In the genomic region with DNA sequence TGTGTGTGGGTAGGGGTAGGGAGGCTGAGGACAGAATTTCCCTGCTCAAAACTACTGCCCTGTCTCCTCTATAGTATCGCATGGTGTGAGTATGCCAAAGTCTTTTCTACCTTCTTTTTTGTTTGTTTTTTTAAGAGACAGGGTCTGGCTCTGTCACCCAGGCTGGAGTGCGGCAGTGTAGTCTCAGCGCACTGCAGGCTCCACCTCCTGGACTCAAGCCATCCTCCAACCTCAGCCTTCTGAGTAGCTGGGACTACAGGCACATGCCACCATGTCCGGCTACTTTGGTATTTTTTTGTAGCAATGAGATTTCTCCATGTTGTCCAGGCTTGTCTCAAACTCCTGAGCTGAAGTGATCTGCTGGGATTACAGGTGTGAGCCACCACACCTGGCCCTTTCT, we compare ENCODE assay signal across 13 cellular contexts. TPM values are rescaled to one million over a fixed set of nuclear protein-coding genes. Genes with fewer than 3 reads are reported as not detected.
A peak's percentile ranks its signal among the peaks of the same experiment; 100 is the strongest.
DNase-seq lines count a peak whose midpoint lies in the region; ATAC-seq and TF ChIP-seq lines count a peak whose summit lies in the region.
"Had no signal": no experiment of that assay in that cellular context is flagged by ENCODE, and none has a peak within 500 bp of the region (broad histone marks: within the 10 kb centered on the region; RNA-seq: fewer than 3 reads in every experiment).

No MANE protein-coding gene starts in this region.

- peak overlapping the region; percentile 24 for H3K27ac Mint-ChIP-seq in activated CD8-positive, alpha-beta memory T cell treated with anti-CD3 and anti-CD28 coated beads, Interleukin-2, amount 10 ng/mL, durations not matched to agents 7 days and 5 days
- H3K27ac Mint-ChIP-seq in effector memory CD8-positive, alpha-beta T cell = peak overlapping the region; percentile 6 to 94
- no peak overlapping the region for H3K27ac Mint-ChIP-seq in osteocyte (ENCODE audit: unreplicated experiment)

- no TSS peak for BruUV-seq in PC-9 (replicated peaks; lab: Mats Ljungman, UMichigan)

- no peaks in the 10 kb centered on the region for H3K9me3 ChIP-seq in PC-9 (ENCODE audit: insufficient read depth, low read depth)
- H3K9me3 ChIP-seq in MG63 = no peaks in the 10 kb centered on the region

- H3K79me2 ChIP-seq in PC-9 (ENCODE audit: low read depth) = peaks cover 47% of the 10 kb centered on the region

- H3K4me3 Mint-ChIP-seq in activated CD8-positive, alpha-beta memory T cell treated with anti-CD3 and anti-CD28 coated beads, Interleukin-2, amount 10 ng/mL, durations not matched to agents 7 days and 5 days = peak overlapping the region; percentile 97
- peak overlapping the region; percentile 14 to 95 for H3K4me3 Mint-ChIP-seq in effector memory CD8-positive, alpha-beta T cell
- H3K4me3 Mint-ChIP-seq in osteocyte (ENCODE audit: unreplicated experiment) = peak overlapping the region; percentile 29

- no peak for ATAC-seq in activated CD8-positive, alpha-beta memory T cell treated with anti-CD3 and anti-CD28 coated beads, Interleukin-2, amount 10 ng/mL, durations not matched to agents 7 days and 5 days
- no peak for ATAC-seq in effector memory CD8-positive, alpha-beta T cell (replicated peaks)
- ATAC-seq in HG03565 (IDR thresholded peaks at IDR 0.05; ENCODE audit: unreplicated experiment) (no peak), HG02938 (IDR thresholded peaks at IDR 0.05; ENCODE audit: unreplicated experiment) (no peak)

- CTCF ChIA-PET in activated CD8-positive, alpha-beta memory T cell treated with anti-CD3 and anti-CD28 coated beads, Interleukin-2, amount 10 ng/mL, durations not matched to agents 7 days and 5 days (lab: Charles Lee) = interaction anchor here (0.6 kb wide), 1 partner anchor 52 kb away, joined by 5 read pairs; no protein-coding TSS in a partner anchor
- CTCF ChIA-PET in PC-9 (lab: Charles Lee) = no interaction called here

- H3F3A ChIP-seq in PC-9 (ENCODE audit: insufficient read depth, low read depth) = peaks cover 30% of the 10 kb centered on the region; the same call in 1 of the 2 replicates

- no peak overlapping the region for H3K27ac ChIP-seq in PC-9
- H3K27ac ChIP-seq: KMS-11 had no signal

- H3K4me1 Mint-ChIP-seq in activated CD8-positive, alpha-beta memory T cell treated with anti-CD3 and anti-CD28 coated beads, Interleukin-2, amount 10 ng/mL, durations not matched to agents 7 days and 5 days = peaks cover 50% of the 10 kb centered on the region
- H3K4me1 Mint-ChIP-seq in effector memory CD8-positive, alpha-beta T cell (ENCODE audit: low read depth in 2 of 2) = peaks cover 20 to 27% of the 10 kb centered on the region in 2 donors
- peaks cover 28% of the 10 kb centered on the region for H3K4me1 Mint-ChIP-seq in osteocyte (ENCODE audit: unreplicated experiment)

- H3K36me3 Mint-ChIP-seq in activated CD8-positive, alpha-beta memory T cell treated with anti-CD3 and anti-CD28 coated beads, Interleukin-2, amount 10 ng/mL, durations not matched to agents 7 days and 5 days = peaks cover 43% of the 10 kb centered on the region
- H3K36me3 Mint-ChIP-seq in effector memory CD8-positive, alpha-beta T cell (ENCODE audit: insufficient read depth) = peaks cover 71% of the 10 kb centered on the region
- peaks cover 27% of the 10 kb centered on the region for H3K36me3 Mint-ChIP-seq in osteocyte (ENCODE audit: unreplicated experiment)

- peaks cover 21% of the 10 kb centered on the region for H4K20me1 ChIP-seq in PC-9 (ENCODE audit: insufficient read depth)

- no peak overlapping the region for H2AFZ ChIP-seq in PC-9

- no peak for TF ChIP-seq CTCF in PC-9 (conservative IDR thresholded peaks at IDR 0.05)
- no peak for TF ChIP-seq CTCF in osteocyte (IDR thresholded peaks at IDR 0.05)

- DNase-seq in activated CD8-positive, alpha-beta memory T cell treated with anti-CD3 and anti-CD28 coated beads, Interleukin-2, amount 10 ng/mL, durations not matched to agents 7 days and 5 days = no peak
- DNase-seq in activated CD8-positive, alpha-beta memory T cell treated with anti-CD3 and anti-CD28 coated beads, Interleukin-2, amount 50 U/mL, for 4 hours = no peak
- DNase-seq in PC-9 (no peak), osteocyte (ENCODE audit: extremely low spot score, unreplicated experiment) (no peak), MG63 (no peak)
- no peak for DNase-seq in effector memory CD8-positive, alpha-beta T cell
- DNase-seq: activated CD4-positive, alpha-beta T cell treated with anti-CD3 and anti-CD28 coated beads for 4 hours; SHP77; small intestine had no signal

- intact Hi-C loops in PC-9 (cut with micrococcal nuclease; ENCODE audit: unreplicated experiment) = loop anchor here (5.0 kb wide), 1 partner anchor 114 kb away; the partner anchor contains the start of gene DCP2

- H3K4me3 ChIP-seq in PC-9 (no peak overlapping the region), MG63 (no peak overlapping the region)
- H3K4me3 ChIP-seq: lung had no signal

- peaks cover 34% of the 10 kb centered on the region for H3K36me3 ChIP-seq in PC-9 (ENCODE audit: low read depth)
- H3K36me3 ChIP-seq in MG63 = peaks cover 61% of the 10 kb centered on the region

- no peaks in the 10 kb centered on the region for H3K27me3 Mint-ChIP-seq in activated CD8-positive, alpha-beta memory T cell treated with anti-CD3 and anti-CD28 coated beads, Interleukin-2, amount 10 ng/mL, durations not matched to agents 7 days and 5 days
- no peaks in the 10 kb centered on the region for H3K27me3 Mint-ChIP-seq in effector memory CD8-positive, alpha-beta T cell
- peaks cover 4% of the 10 kb centered on the region for H3K27me3 Mint-ChIP-seq in osteocyte (ENCODE audit: unreplicated experiment)

- peaks cover 20% of the 10 kb centered on the region for H3K4me1 ChIP-seq in PC-9 (replicated peaks; ENCODE audit: insufficient read depth)

- no peaks in the 10 kb centered on the region for H3K9me2 ChIP-seq in PC-9 (ENCODE audit: insufficient read depth)

- H3K4me2 ChIP-seq in PC-9 = peak overlapping the region; percentile 83

- no peaks in the 10 kb centered on the region for H3K27me3 ChIP-seq in PC-9 (ENCODE audit: insufficient read depth, low read depth)
- no peaks in the 10 kb centered on the region for H3K27me3 ChIP-seq in MG63

- POLR2A ChIA-PET in PC-9 (lab: Charles Lee; ENCODE audit: unreplicated experiment) = no interaction called here

- H3K9me3 Mint-ChIP-seq in activated CD8-positive, alpha-beta memory T cell treated with anti-CD3 and anti-CD28 coated beads, Interleukin-2, amount 10 ng/mL, durations not matched to agents 7 days and 5 days (ENCODE audit: low read depth) = no peaks in the 10 kb centered on the region
- no peaks in the 10 kb centered on the region for H3K9me3 Mint-ChIP-seq in effector memory CD8-positive, alpha-beta T cell
- no peaks in the 10 kb centered on the region for H3K9me3 Mint-ChIP-seq in osteocyte (ENCODE audit: unreplicated experiment)

RNA-seq across cellular contexts. Expression of gene SRP19, which starts 2.5 kb away (rescaled TPM):
- 10 to 100 TPM; 50.1 to 55.9 TPM for total RNA-seq in activated CD8-positive, alpha-beta memory T cell treated with anti-CD3 and anti-CD28 coated beads, Interleukin-2, amount 10 ng/mL, durations not matched to agents 7 days and 5 days
- 26.8 and 34.4 TPM in 2 replicates for total RNA-seq in PC-9 (2021)
- total RNA-seq in osteocyte = 50.6 and 55.3 TPM in 2 replicates
- 90.4 and 208 TPM in 2 replicates for total RNA-seq in MG63 (2014; rRNA removed; shearing (Covaris generic); ENCODE audit: low replicate concordance)

RNA-seq across cellular contexts. Expression of gene REEP5, which starts 58.5 kb away (rescaled TPM):
- 10 to 100 TPM; 91.0 to 97.0 TPM for total RNA-seq in activated CD8-positive, alpha-beta memory T cell treated with anti-CD3 and anti-CD28 coated beads, Interleukin-2, amount 10 ng/mL, durations not matched to agents 7 days and 5 days
- total RNA-seq in PC-9 (2021) (45.2 and 53.6 TPM in 2 replicates), osteocyte (66.4 and 73.8 TPM in 2 replicates)
- 18.5 and 25.3 TPM in 2 replicates for total RNA-seq in MG63 (2014; rRNA removed; shearing (Covaris generic); ENCODE audit: low replicate concordance)

Comparison
In these comparisons a context has a peak if more than half of its experiments do, and no peak if none do; other contexts are left out.
1. H3K4me3 Mint-ChIP-seq: peak in every context shown above with its lines; median percentile 97 in activated CD8-positive, alpha-beta memory T cell treated with anti-CD3 and anti-CD28 coated beads, Interleukin-2, amount 10 ng/mL, durations not matched to agents 7 days and 5 days; 54 in effector memory CD8-positive, alpha-beta T cell; 29 in osteocyte.